8 cellular contexts compared by ENCODE assay signal in the genomic region with DNA sequence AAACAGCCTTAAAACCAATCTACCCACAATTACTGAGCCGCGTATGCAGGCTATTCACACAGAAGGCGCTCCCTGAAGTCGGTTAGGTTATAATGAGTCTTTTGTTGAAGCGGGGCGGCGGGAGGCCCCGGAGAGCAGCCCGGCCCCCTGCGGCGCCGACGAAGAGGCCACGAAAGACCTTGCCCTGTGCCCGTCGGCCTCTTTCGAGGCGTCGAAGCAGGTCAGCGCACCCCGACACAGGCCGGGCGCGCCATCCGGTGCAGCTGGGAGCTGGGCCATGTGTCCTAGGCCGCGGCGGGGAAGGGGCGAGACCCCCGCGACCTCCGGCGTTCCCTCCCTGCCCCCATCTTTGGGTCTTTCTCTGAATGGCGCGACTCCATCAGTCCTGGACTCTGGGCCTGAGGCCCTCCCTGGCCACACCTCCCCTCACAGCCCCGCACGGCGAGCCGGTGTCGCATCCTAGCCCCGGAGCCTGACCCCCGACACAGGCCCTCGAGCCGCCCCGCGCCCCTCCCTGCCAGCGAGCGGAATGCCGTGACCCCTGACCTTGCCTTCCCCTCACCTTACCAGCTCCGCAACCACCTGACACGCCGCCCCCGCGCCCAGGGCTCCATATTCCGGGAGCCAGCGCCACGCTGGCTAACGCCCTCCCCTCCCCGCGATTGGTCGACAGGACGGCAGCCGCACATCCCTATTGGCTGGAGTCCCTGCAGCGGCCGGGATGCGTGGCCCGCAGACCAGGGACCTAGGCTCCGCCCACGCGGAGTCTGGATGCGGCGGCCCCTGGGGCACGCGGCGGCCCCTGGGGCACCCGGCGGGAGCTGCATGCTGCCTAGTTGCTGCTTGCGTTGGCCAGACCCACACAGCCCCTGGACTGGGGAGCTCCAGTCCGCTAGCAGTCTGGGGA. TPM values are rescaled to one million over a fixed set of nuclear protein-coding genes. Genes with fewer than 3 reads are reported as not detected.
A peak's percentile ranks its signal among the peaks of the same experiment; 100 is the strongest.
DNase-seq lines count a peak whose midpoint lies in the region; ATAC-seq and TF ChIP-seq lines count a peak whose summit lies in the region.

A gene (minus strand): TSS at position 637 of the 907 bp plus-strand sequence. CDS start 15,656 bp downstream, outside the sequence.

- H3K27ac ChIP-seq in gastroesophageal sphincter (peak within 1 kb of the TSS; percentile 87 to 97 (median 94)), neutrophil (peak within 1 kb of the TSS; percentile 12)

- H3K9me3 Mint-ChIP-seq in HFFc6 = no peaks in the 10 kb centered on the region
- no peaks in the 10 kb centered on the region for H3K9me3 Mint-ChIP-seq in activated naive CD4-positive, alpha-beta T cell treated with anti-CD3 and anti-CD28 coated beads for 36 hours

- H3K4me1 ChIP-seq in gastroesophageal sphincter (peaks cover 0 to 52% (median 5%) of the 10 kb centered on the region in 3 donors), neutrophil (ENCODE audit: control insufficient read depth in 1 of 2, insufficient read depth in 1 of 2, low read depth in 1 of 2, low read length in 1 of 2) (peaks cover 24 to 29% of the 10 kb centered on the region in 2 experiments)

- peak; percentile 20; the same call in 1 of the 2 replicates for TF ChIP-seq CTCF in HFFc6 (IDR thresholded peaks at IDR 0.05)
- no peak for TF ChIP-seq CTCF in NB4 (IDR thresholded peaks at IDR 0.05; ENCODE audit: low read depth, low read length)
- peak in 3 of 4 experiments; percentile 5 to 40 (median 25) for TF ChIP-seq CTCF in gastroesophageal sphincter (IDR thresholded peaks at IDR 0.05)
- TF ChIP-seq CTCF in neutrophil (IDR thresholded peaks at IDR 0.05) = no peak
- TF ChIP-seq CTCF in subcutaneous adipose tissue (IDR thresholded peaks at IDR 0.05; ENCODE audit: low read depth) = no peak

- intact Hi-C loops in activated naive CD4-positive, alpha-beta T cell treated with anti-CD3 and anti-CD28 coated beads for 36 hours (cut with micrococcal nuclease) = loop anchor here (1.0 to 10.0 kb wide), 13 partner anchors 17 to 946 kb away; a partner anchor contains a TSS

- TF ChIP-seq EP300 in gastroesophageal sphincter (IDR thresholded peaks at IDR 0.05) = no peak

- no peaks in the 10 kb centered on the region for H3K27me3 Mint-ChIP-seq in HFFc6 (ENCODE audit: insufficient read depth)
- no peaks in the 10 kb centered on the region for H3K27me3 Mint-ChIP-seq in activated naive CD4-positive, alpha-beta T cell treated with anti-CD3 and anti-CD28 coated beads for 36 hours (ENCODE audit: low read depth)

- H3K27ac Mint-ChIP-seq in HFFc6 = peak within 1 kb of the TSS; percentile 94
- H3K27ac Mint-ChIP-seq in activated naive CD4-positive, alpha-beta T cell treated with anti-CD3 and anti-CD28 coated beads for 36 hours = peak within 1 kb of the TSS; percentile 93

- peak within 1 kb of the TSS; percentile 98 for H3K4me3 Mint-ChIP-seq in HFFc6
- peak within 1 kb of the TSS; percentile 85 for H3K4me3 Mint-ChIP-seq in activated naive CD4-positive, alpha-beta T cell treated with anti-CD3 and anti-CD28 coated beads for 36 hours

- TF ChIP-seq POLR2A in NB4 (IDR thresholded peaks at IDR 0.05; ENCODE audit: extremely low read depth, insufficient read length) (peak; percentile 62), gastroesophageal sphincter (IDR thresholded peaks at IDR 0.05) (peak; percentile 28 to 38)

- H3K27me3 ChIP-seq in gastroesophageal sphincter = no peaks in the 10 kb centered on the region
- H3K27me3 ChIP-seq in neutrophil = peaks cover 6% of the 10 kb centered on the region

- H3K36me3 ChIP-seq in gastroesophageal sphincter (no peaks in the 10 kb centered on the region), neutrophil (no peaks in the 10 kb centered on the region)

- peak; percentile 98 for ATAC-seq in gastroesophageal sphincter

- CTCF ChIA-PET in activated naive CD4-positive, alpha-beta T cell treated with anti-CD3 and anti-CD28 coated beads for 36 hours (lab: Charles Lee) = interaction anchor here (0.5 to 5.6 kb wide), 9 partner anchors 17 to 522 kb away, joined by 3 to 56 read pairs (median 4); a partner anchor contains a TSS

- H3K36me3 Mint-ChIP-seq in HFFc6 (ENCODE audit: low read depth) = no peaks in the 10 kb centered on the region
- no peaks in the 10 kb centered on the region for H3K36me3 Mint-ChIP-seq in activated naive CD4-positive, alpha-beta T cell treated with anti-CD3 and anti-CD28 coated beads for 36 hours (ENCODE audit: low read depth)

- H3K9me3 ChIP-seq in gastroesophageal sphincter (no peaks in the 10 kb centered on the region), neutrophil (no peaks in the 10 kb centered on the region)

- H3K4me3 ChIP-seq in NB4 (ENCODE audit: low read depth, low read length) (peak within 1 kb of the TSS; percentile 73), gastroesophageal sphincter (peak within 1 kb of the TSS; percentile 81 to 94), neutrophil (ENCODE audit: low read depth in 1 of 2, low read length in 1 of 2) (peak within 1 kb of the TSS; percentile 78 to 85)

- DNase-seq in GM04503 (ENCODE audit: low read depth) = peak; percentile 51
- peak; percentile 85 for DNase-seq in HFFc6
- peak; percentile 98 for DNase-seq in NB4 (ENCODE audit: low read depth)
- peak; percentile 96 for DNase-seq in SK-N-DZ (ENCODE audit: low spot score)
- DNase-seq in activated naive CD4-positive, alpha-beta T cell treated with anti-CD3 and anti-CD28 coated beads for 36 hours = peak; percentile 96

- peaks cover 42% of the 10 kb centered on the region for H3K4me1 Mint-ChIP-seq in HFFc6 (ENCODE audit: low read depth)
- peaks cover 55% of the 10 kb centered on the region for H3K4me1 Mint-ChIP-seq in activated naive CD4-positive, alpha-beta T cell treated with anti-CD3 and anti-CD28 coated beads for 36 hours (ENCODE audit: low read depth)

- WGBS in gastroesophageal sphincter (ENCODE audit: low coverage in 1 of 2), 2 donors = no CpG with 5 or more reads among the region's 79 CpGs

RNA-seq across cellular contexts. Expression of the gene that starts here (rescaled TPM):
- total RNA-seq in HFFc6 (2021; fragmentation: NEBNext Ultra II Directional; extraction: Animal tissue kit (Norgen Biotek cat#: 25700)) = 10 to 100 TPM; 32.0 to 37.4 (median 34.0) TPM
- polyA plus RNA-seq in SK-N-DZ (2014; cell fraction: cytosol; rRNA removed) = 31.9 and 41.8 TPM in 2 replicates
- polyA plus RNA-seq in SK-N-DZ (2014; cell fraction: nucleus; rRNA removed) = 49.1 and 71.3 TPM in 2 replicates
- total RNA-seq in activated naive CD4-positive, alpha-beta T cell treated with anti-CD3 and anti-CD28 coated beads for 36 hours = 10 to 100 TPM; 18.6 to 27.0 TPM
- total RNA-seq in gastroesophageal sphincter (10 to 100 TPM; 24.9 to 47.1 (median 32.4) TPM), subcutaneous adipose tissue (10 to 100 TPM; 43.3 to 64.8 (median 50.8) TPM)

Comparison
In these comparisons a context has a peak if more than half of its experiments do, and no peak if none do; other contexts are left out.
1. Peak in every context shown above with its lines: DNase-seq, ATAC-seq, H3K4me3 ChIP-seq and H3K27ac ChIP-seq.
2. CTCF ChIP-seq: peak in HFFc6 (single experiment) and gastroesophageal sphincter (3 of 4); none in NB4 (single experiment), neutrophil (single experiment) and subcutaneous adipose tissue (single experiment).